ENCODE assay signal across 19 cellular contexts in the genomic region with DNA sequence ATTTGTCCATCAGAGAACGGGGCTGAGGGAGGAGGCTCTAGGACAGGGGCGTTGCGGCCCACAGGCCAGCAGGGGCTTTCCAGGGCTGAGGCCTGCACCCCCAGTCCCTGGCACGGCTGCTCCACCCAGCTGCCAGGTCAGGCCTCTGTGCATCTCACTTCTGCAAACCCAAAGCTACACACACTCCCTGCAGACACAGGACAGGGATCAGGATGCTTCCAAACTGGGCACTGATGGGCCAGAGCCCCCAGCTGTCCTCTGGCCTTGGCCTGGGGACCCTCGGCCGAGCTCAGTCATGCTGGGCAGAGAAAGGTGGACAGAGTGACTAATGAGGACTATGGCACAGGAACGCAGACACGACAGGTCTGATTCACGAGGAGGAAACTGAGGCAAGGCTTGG.
DNase-seq lines count a peak whose midpoint lies in the region; ATAC-seq and TF ChIP-seq lines count a peak whose summit lies in the region.
"Had no signal": no experiment of that assay in that cellular context is flagged by ENCODE, and none has a peak within 500 bp of the region (broad histone marks: within the 10 kb centered on the region; RNA-seq: fewer than 3 reads in every experiment).

No MANE protein-coding gene starts in this region.

- no peaks in the 10 kb centered on the region for H3K23me2 ChIP-seq in H9 (ENCODE audit: insufficient read length, low read depth, low read length, poor library complexity, severe bottlenecking)

- no peak overlapping the region for H3K4me3 Mint-ChIP-seq in endodermal cell
- H3K4me3 Mint-ChIP-seq in naive thymus-derived CD4-positive, alpha-beta T cell, result no peak overlapping the region
- H3K4me3 Mint-ChIP-seq in H9, result no peak overlapping the region
- H3K4me3 Mint-ChIP-seq: CD8-positive, alpha-beta T cell; stimulated activated naive CD8-positive, alpha-beta T cell treated with anti-CD3 and anti-CD28 coated beads, Interleukin-15, amount 100 ng/mL, for 72 hours had no signal

- peaks cover 3% of the 10 kb centered on the region for H3K79me1 ChIP-seq in H9 (ENCODE audit: insufficient read depth, low read depth, low read length, poor library complexity, severe bottlenecking)

- TF ChIP-seq CTCF in endodermal cell (conservative IDR thresholded peaks at IDR 0.05) (no peak), thoracic aorta (IDR thresholded peaks at IDR 0.05) (no peak), H9 (conservative IDR thresholded peaks at IDR 0.05) (no peak), breast epithelium (IDR thresholded peaks at IDR 0.05) (no peak)

- WGBS in right cardiac atrium, result 68% methylated on average over 9 of the region's 9 CpGs
- WGBS in endodermal cell (ENCODE audit: insufficient coverage in 1 of 2, insufficient read length in 1 of 2), 2 experiments, result 86 to 89% methylated on average over 7 to 9 of the region's 9 CpGs
- no CpG with 5 or more reads among the region's 9 CpGs for WGBS in H9 (ENCODE audit: extremely low coverage, insufficient read length, low lambda C conversion rate)

- H4K8ac ChIP-seq in H9 (replicated peaks; ENCODE audit: insufficient read length, low read depth, low read length), result no peak overlapping the region

- H3K23ac ChIP-seq in H9 (ENCODE audit: insufficient read length, low read depth, low read length), result no peak overlapping the region

- H3K27me3 ChIP-seq in right cardiac atrium (ENCODE audit: control insufficient read depth, insufficient read depth), result no peaks in the 10 kb centered on the region
- H3K27me3 ChIP-seq in endodermal cell (ENCODE audit: control insufficient read depth, insufficient read depth, low read length, poor library complexity, severe bottlenecking), result no peaks in the 10 kb centered on the region
- H3K27me3 ChIP-seq in naive thymus-derived CD4-positive, alpha-beta T cell (ENCODE audit: control insufficient read depth in 2 of 2, insufficient read depth in 2 of 2, low read length in 2 of 2), result no peaks in the 10 kb centered on the region
- H3K27me3 ChIP-seq in thoracic aorta (replicated peaks; ENCODE audit: insufficient read depth), result no peaks in the 10 kb centered on the region
- no peaks in the 10 kb centered on the region for H3K27me3 ChIP-seq in H9 (ENCODE audit: insufficient read depth, low read length)
- no peaks in the 10 kb centered on the region for H3K27me3 ChIP-seq in breast epithelium

- H3T11ph ChIP-seq in H9 (ENCODE audit: low read length), result no peak overlapping the region

- H3K27ac ChIP-seq in right cardiac atrium (ENCODE audit: low read length), result no peak overlapping the region
- peak overlapping the region; percentile 6 for H3K27ac ChIP-seq in endodermal cell (ENCODE audit: low read depth, low read length)
- H3K27ac ChIP-seq in naive thymus-derived CD4-positive, alpha-beta T cell (ENCODE audit: low read depth, low read length), result no peak overlapping the region
- peak overlapping the region in 1 of 2 donors; percentile 58 for H3K27ac ChIP-seq in thoracic aorta
- no peak overlapping the region for H3K27ac ChIP-seq in H9 (ENCODE audit: insufficient read length, low read depth, low read length)
- H3K27ac ChIP-seq in breast epithelium, result no peak overlapping the region

- H2AFZ ChIP-seq in H9 (ENCODE audit: low read length), result no peak overlapping the region

- H3K4ac ChIP-seq in H9 (ENCODE audit: low read depth, low read length), result no peak overlapping the region

- H3K36me3 ChIP-seq in endodermal cell (ENCODE audit: control insufficient read depth, insufficient read depth, low read length) (no peaks in the 10 kb centered on the region), thoracic aorta (no peaks in the 10 kb centered on the region), breast epithelium (no peaks in the 10 kb centered on the region)
- H3K36me3 ChIP-seq in naive thymus-derived CD4-positive, alpha-beta T cell (ENCODE audit: control insufficient read depth in 2 of 3, insufficient read depth in 3 of 3, low read length in 3 of 3), result no peaks in the 10 kb centered on the region
- H3K36me3 ChIP-seq: HAP-1 had no signal

- no peak overlapping the region for H3K4me2 ChIP-seq in H9 (ENCODE audit: insufficient read depth, insufficient read length, low read length)
- H3K4me2 ChIP-seq: A549 had no signal

- H3K4me3 ChIP-seq in right cardiac atrium (ENCODE audit: low read length) (no peak overlapping the region), endodermal cell (ENCODE audit: low read length) (no peak overlapping the region), thoracic aorta (peak overlapping the region; percentile 61), breast epithelium (no peak overlapping the region)
- H3K4me3 ChIP-seq in naive thymus-derived CD4-positive, alpha-beta T cell (ENCODE audit: low read length), result no peak overlapping the region
- H3K4me3 ChIP-seq: A549, HAP-1 had no signal

- H3K27ac Mint-ChIP-seq in endodermal cell, result no peak overlapping the region
- H3K27ac Mint-ChIP-seq in naive thymus-derived CD4-positive, alpha-beta T cell, result no peak overlapping the region
- peak overlapping the region in 1 of 3 experiments; percentile 22; a peak in 1 of 7 replicates for H3K27ac Mint-ChIP-seq in H9
- H3K27ac Mint-ChIP-seq: CD8-positive, alpha-beta T cell had no signal

- no peaks in the 10 kb centered on the region for H3K79me2 ChIP-seq in H9 (ENCODE audit: insufficient read depth, low read length)

- ATAC-seq in Right ventricle myocardium inferior, result no peak
- ATAC-seq in right cardiac atrium, result no peak
- ATAC-seq in naive thymus-derived CD4-positive, alpha-beta T cell, result peak; percentile 25
- ATAC-seq in thoracic aorta (ENCODE audit: insufficient number of reproducible peaks, low FRiP score, low read depth), result no peak
- ATAC-seq in GM21526 (IDR thresholded peaks at IDR 0.05; ENCODE audit: low FRiP score, unreplicated experiment), result no peak
- ATAC-seq: A549; CD8-positive, alpha-beta T cell; stimulated activated naive CD8-positive, alpha-beta T cell treated with anti-CD3 and anti-CD28 coated beads, Interleukin-15, amount 100 ng/mL, for 72 hours had no signal

- H3K36me3 Mint-ChIP-seq in endodermal cell (ENCODE audit: low read depth) (peaks cover 5% of the 10 kb centered on the region), H9 (ENCODE audit: insufficient read depth in 1 of 3, low read depth in 3 of 3) (peaks cover 0 to 8% (median 0%) of the 10 kb centered on the region in 3 experiments; a peak in 3 of 7 replicates)
- H3K36me3 Mint-ChIP-seq in naive thymus-derived CD4-positive, alpha-beta T cell, result no peaks in the 10 kb centered on the region
- H3K36me3 Mint-ChIP-seq: CD8-positive, alpha-beta T cell had no signal

- no peak overlapping the region for H2BK12ac ChIP-seq in H9 (ENCODE audit: insufficient read length, low read depth, low read length)

- CTCF ChIA-PET in naive thymus-derived CD4-positive, alpha-beta T cell (lab: Charles Lee), result no interaction called here

- no peak overlapping the region for H3K9ac ChIP-seq in endodermal cell (ENCODE audit: extremely low read depth, low read length, poor library complexity, severe bottlenecking)
- H3K9ac ChIP-seq in H9 (ENCODE audit: extremely low read depth, insufficient read length, low read length), result no peak overlapping the region

- H3K27me3 Mint-ChIP-seq in endodermal cell (ENCODE audit: insufficient read depth), result no peaks in the 10 kb centered on the region
- H3K27me3 Mint-ChIP-seq in naive thymus-derived CD4-positive, alpha-beta T cell, result no peaks in the 10 kb centered on the region
- no peaks in the 10 kb centered on the region; the same call in 1 of the 2 replicates for H3K27me3 Mint-ChIP-seq in H9 (ENCODE audit: low read depth)

- TF ChIP-seq POLR2A in breast epithelium (IDR thresholded peaks at IDR 0.05), result no peak

- H3K9me3 ChIP-seq in right cardiac atrium (ENCODE audit: control insufficient read depth, low read length), result no peaks in the 10 kb centered on the region
- no peaks in the 10 kb centered on the region for H3K9me3 ChIP-seq in endodermal cell (ENCODE audit: control insufficient read depth, low read length)
- no peaks in the 10 kb centered on the region for H3K9me3 ChIP-seq in naive thymus-derived CD4-positive, alpha-beta T cell (ENCODE audit: control insufficient read depth in 2 of 3, low read length in 3 of 3)
- H3K9me3 ChIP-seq in thoracic aorta, result no peaks in the 10 kb centered on the region
- H3K9me3 ChIP-seq in H9 (ENCODE audit: control insufficient read depth, low read depth, low read length), result no peaks in the 10 kb centered on the region
- H3K9me3 ChIP-seq in breast epithelium, result no peaks in the 10 kb centered on the region
- H3K9me3 ChIP-seq: A549, HAP-1 had no signal

- DNase-seq in Right ventricle myocardium inferior (ENCODE audit: missing footprints), result peak; percentile 61
- DNase-seq in right cardiac atrium, result no peak
- DNase-seq in endodermal cell, result no peak
- DNase-seq in naive thymus-derived CD4-positive, alpha-beta T cell, result no peak
- DNase-seq in thoracic aorta (ENCODE audit: low spot score), result no peak
- DNase-seq in H9, result no peak
- no peak for DNase-seq in breast epithelium (ENCODE audit: low spot score in 2 of 2)
- DNase-seq: activated gamma-delta T cell; amygdala; CD8-positive, alpha-beta T cell; DMS79 treated with DMSO at 0.1 percent for 48 hours; effector CD8-positive, alpha-beta T cell; glutamatergic neuron; NCI-H526 treated with DMSO at 0.1 percent for 48 hours; stimulated activated naive CD8-positive, alpha-beta T cell treated with anti-CD3 and anti-CD28 coated beads, Interleukin-15, amount 100 ng/mL, for 72 hours; T-helper 1 cell had no signal

- no peaks in the 10 kb centered on the region for H4K20me1 ChIP-seq in H9 (ENCODE audit: control insufficient read depth, insufficient read depth, insufficient read length)

- H3K14ac ChIP-seq in H9 (ENCODE audit: insufficient read depth, low read length), result no peak overlapping the region

- no peaks in the 10 kb centered on the region for H3K9me3 Mint-ChIP-seq in endodermal cell
- H3K9me3 Mint-ChIP-seq in naive thymus-derived CD4-positive, alpha-beta T cell, result no peaks in the 10 kb centered on the region
- no peaks in the 10 kb centered on the region for H3K9me3 Mint-ChIP-seq in H9
- H3K9me3 Mint-ChIP-seq: CD8-positive, alpha-beta T cell; stimulated activated naive CD8-positive, alpha-beta T cell treated with anti-CD3 and anti-CD28 coated beads, Interleukin-15, amount 100 ng/mL, for 72 hours had no signal

- intact Hi-C loops in Right ventricle myocardium inferior (cut with DNase I), result no loop called here
- intact Hi-C loops in right cardiac atrium (cut with DNase I), result no loop called here
- intact Hi-C loops in naive thymus-derived CD4-positive, alpha-beta T cell (cut with micrococcal nuclease), result no loop called here
- intact Hi-C loops in breast epithelium (cut with DNase I; ENCODE audit: low total_unique reads), result no loop called here

- no peak overlapping the region for H2BK15ac ChIP-seq in H9 (ENCODE audit: low read depth, low read length)

- no peak overlapping the region for H4K5ac ChIP-seq in H9 (ENCODE audit: insufficient read length, low read depth, low read length)

- no peak overlapping the region for H2BK20ac ChIP-seq in H9 (ENCODE audit: low read depth, low read length, poor library complexity, severe bottlenecking)

- H3K4me1 ChIP-seq in right cardiac atrium (ENCODE audit: control insufficient read depth, insufficient read depth, low read length), result peaks cover 5% of the 10 kb centered on the region
- no peaks in the 10 kb centered on the region for H3K4me1 ChIP-seq in endodermal cell (ENCODE audit: control insufficient read depth, insufficient read depth, low read length)
- no peaks in the 10 kb centered on the region for H3K4me1 ChIP-seq in naive thymus-derived CD4-positive, alpha-beta T cell (ENCODE audit: control insufficient read depth in 2 of 2, insufficient read depth in 2 of 2, low read length in 2 of 2)
- H3K4me1 ChIP-seq in thoracic aorta (ENCODE audit: control insufficient read depth in 1 of 2, low read depth in 2 of 2), result no peaks in the 10 kb centered on the region
- no peaks in the 10 kb centered on the region; the same call in 1 of the 2 replicates for H3K4me1 ChIP-seq in H9 (ENCODE audit: insufficient read depth, low read length)
- H3K4me1 ChIP-seq in breast epithelium, result no peaks in the 10 kb centered on the region
- H3K4me1 ChIP-seq: HAP-1 had no signal

- H2BK120ac ChIP-seq in H9 (ENCODE audit: low read depth, low read length, poor library complexity, severe bottlenecking), result no peak overlapping the region

- H2AK5ac ChIP-seq in H9 (ENCODE audit: insufficient read length, low read length), result no peak overlapping the region

- no peak overlapping the region for H3K18ac ChIP-seq in H9 (ENCODE audit: insufficient read length, low read depth, low read length)

- H3K4me1 Mint-ChIP-seq in endodermal cell, result peaks cover 16% of the 10 kb centered on the region
- H3K4me1 Mint-ChIP-seq in naive thymus-derived CD4-positive, alpha-beta T cell, result peaks cover 0 to 3% (median 0%) of the 10 kb centered on the region in 7 donors
- H3K4me1 Mint-ChIP-seq in H9, result peaks cover 27 to 30% of the 10 kb centered on the region in 2 experiments

- H4K91ac ChIP-seq in H9 (ENCODE audit: insufficient read length, low read depth, low read length), result no peak overlapping the region

- no peak overlapping the region for H3K56ac ChIP-seq in H9 (ENCODE audit: insufficient read length, low read depth, low read length)

- no peak overlapping the region for H2BK5ac ChIP-seq in H9 (ENCODE audit: insufficient read length, low read length)

- POLR2A ChIA-PET in naive thymus-derived CD4-positive, alpha-beta T cell (lab: Charles Lee), result no interaction called here
